28 cellular contexts compared by ENCODE assay signal in genomic region chr3:119098006-119098405, GRCh38. TPM values are rescaled to one million over a fixed set of nuclear protein-coding genes. Genes with fewer than 3 reads are reported as not detected.
"Had no signal": no experiment of that assay in that cellular context is flagged by ENCODE, and none has a peak within 500 bp of the region (broad histone marks: within the 10 kb centered on the region; RNA-seq: fewer than 3 reads in every experiment).

No MANE protein-coding gene starts in this region.

- H3K4me1 ChIP-seq: stomach, suprapubic skin, testis, thyroid gland, tibial artery, tibial nerve, transverse colon, upper lobe of left lung, upper lobe of right lung, uterus, vagina had no signal

- FAIRE-seq: urothelium cell line had no signal

- H3K27ac Mint-ChIP-seq: stimulated activated effector memory CD8-positive, alpha-beta T cell treated with anti-CD3 and anti-CD28 coated beads, Interleukin-12 subunit alpha, Interleukin-12 subunit beta, amount 100 ng/mL, for 72 hours; stimulated activated memory B cell treated with anti-CD40 and anti-IgM and Interleukin-4, amounts not matched to agents 10 μg/mL and 1 μg/mL and 100 μg/mL, for 72 hours; stimulated activated naive B cell treated with anti-CD40 and anti-IgM and Interleukin-4, amounts not matched to agents 10 μg/mL and 1 μg/mL and 100 μg/mL, for 72 hours; stimulated activated naive CD8-positive, alpha-beta T cell treated with anti-CD3 and anti-CD28 coated beads, Interleukin-15, amount 100 ng/mL, for 72 hours; stimulated activated naive CD8-positive, alpha-beta T cell treated with anti-CD3 and anti-CD28 coated beads, Interleukin-15, Interleukin-2, amounts not matched to agents 100 ng/mL and 50 ng/mL, for 24 hours; type B pancreatic cell had no signal

- H3K36me3 Mint-ChIP-seq: stimulated activated effector memory CD8-positive, alpha-beta T cell treated with anti-CD3 and anti-CD28 coated beads, Interleukin-12 subunit alpha, Interleukin-12 subunit beta, amount 100 ng/mL, for 72 hours; stimulated activated memory B cell treated with anti-CD40 and anti-IgM and Interleukin-4, amounts not matched to agents 10 μg/mL and 1 μg/mL and 100 μg/mL, for 72 hours; stimulated activated naive B cell treated with anti-CD40 and anti-IgM and Interleukin-4, amounts not matched to agents 10 μg/mL and 1 μg/mL and 100 μg/mL, for 72 hours; type B pancreatic cell had no signal

- H3K27me3 ChIP-seq: stomach, suprapubic skin, testis, thyroid gland, tibial artery, tibial nerve, transverse colon, upper lobe of left lung, upper lobe of right lung, uterus, vagina had no signal

- H3K4me3 Mint-ChIP-seq: stimulated activated effector memory CD8-positive, alpha-beta T cell treated with anti-CD3 and anti-CD28 coated beads, Interleukin-12 subunit alpha, Interleukin-12 subunit beta, amount 100 ng/mL, for 72 hours; stimulated activated memory B cell treated with anti-CD40 and anti-IgM and Interleukin-4, amounts not matched to agents 10 μg/mL and 1 μg/mL and 100 μg/mL, for 72 hours; stimulated activated naive B cell treated with anti-CD40 and anti-IgM and Interleukin-4, amounts not matched to agents 10 μg/mL and 1 μg/mL and 100 μg/mL, for 72 hours; stimulated activated naive CD8-positive, alpha-beta T cell treated with anti-CD3 and anti-CD28 coated beads, Interleukin-15, amount 100 ng/mL, for 72 hours; stimulated activated naive CD8-positive, alpha-beta T cell treated with anti-CD3 and anti-CD28 coated beads, Interleukin-15, Interleukin-2, amounts not matched to agents 100 ng/mL and 50 ng/mL, for 24 hours; type B pancreatic cell had no signal

- H3K4me1 Mint-ChIP-seq: stimulated activated effector memory CD8-positive, alpha-beta T cell treated with anti-CD3 and anti-CD28 coated beads, Interleukin-12 subunit alpha, Interleukin-12 subunit beta, amount 100 ng/mL, for 72 hours; stimulated activated naive B cell treated with anti-CD40 and anti-IgM and Interleukin-4, amounts not matched to agents 10 μg/mL and 1 μg/mL and 100 μg/mL, for 72 hours; stimulated activated naive CD8-positive, alpha-beta T cell treated with anti-CD3 and anti-CD28 coated beads, Interleukin-15, amount 100 ng/mL, for 72 hours had no signal

- H3K4me3 ChIP-seq: stomach, suprapubic skin, testis, thoracic aorta, thyroid gland, tibial artery, tibial nerve, transverse colon, upper lobe of left lung, upper lobe of right lung, uterus, vagina had no signal

- H3K27ac ChIP-seq: stomach, suprapubic skin, testis, thoracic aorta, thyroid gland, tibial artery, tibial nerve, transverse colon, upper lobe of left lung, upper lobe of right lung, uterus, vagina had no signal

- H3K9me3 Mint-ChIP-seq: stimulated activated effector memory CD8-positive, alpha-beta T cell treated with anti-CD3 and anti-CD28 coated beads, Interleukin-12 subunit alpha, Interleukin-12 subunit beta, amount 100 ng/mL, for 72 hours; stimulated activated memory B cell treated with anti-CD40 and anti-IgM and Interleukin-4, amounts not matched to agents 10 μg/mL and 1 μg/mL and 100 μg/mL, for 72 hours; stimulated activated naive B cell treated with anti-CD40 and anti-IgM and Interleukin-4, amounts not matched to agents 10 μg/mL and 1 μg/mL and 100 μg/mL, for 72 hours; stimulated activated naive CD8-positive, alpha-beta T cell treated with anti-CD3 and anti-CD28 coated beads, Interleukin-15, amount 100 ng/mL, for 72 hours; stimulated activated naive CD8-positive, alpha-beta T cell treated with anti-CD3 and anti-CD28 coated beads, Interleukin-15, Interleukin-2, amounts not matched to agents 100 ng/mL and 50 ng/mL, for 24 hours; type B pancreatic cell had no signal

- H3K27me3 Mint-ChIP-seq: stimulated activated memory B cell treated with anti-CD40 and anti-IgM and Interleukin-4, amounts not matched to agents 10 μg/mL and 1 μg/mL and 100 μg/mL, for 72 hours; stimulated activated naive B cell treated with anti-CD40 and anti-IgM and Interleukin-4, amounts not matched to agents 10 μg/mL and 1 μg/mL and 100 μg/mL, for 72 hours; stimulated activated naive CD8-positive, alpha-beta T cell treated with anti-CD3 and anti-CD28 coated beads, Interleukin-15, amount 100 ng/mL, for 72 hours had no signal

- ATAC-seq: stimulated activated effector memory CD8-positive, alpha-beta T cell treated with anti-CD3 and anti-CD28 coated beads, Interleukin-12 subunit alpha, Interleukin-12 subunit beta, amount 100 ng/mL, for 72 hours; stimulated activated memory B cell treated with anti-CD40 and anti-IgM and Interleukin-4, amounts not matched to agents 10 μg/mL and 1 μg/mL and 100 μg/mL, for 72 hours; stimulated activated naive B cell treated with anti-CD40 and anti-IgM and Interleukin-4, amounts not matched to agents 10 μg/mL and 1 μg/mL and 100 μg/mL, for 72 hours; stimulated activated naive CD8-positive, alpha-beta T cell treated with anti-CD3 and anti-CD28 coated beads, Interleukin-15, amount 100 ng/mL, for 72 hours; stimulated activated naive CD8-positive, alpha-beta T cell treated with anti-CD3 and anti-CD28 coated beads, Interleukin-15, Interleukin-2, amounts not matched to agents 100 U/mL and 50 U/mL, for 24 hours had no signal

- H3K9me3 ChIP-seq: stomach, suprapubic skin, testis, thoracic aorta, thyroid gland, tibial artery, tibial nerve, transverse colon, upper lobe of left lung, upper lobe of right lung, uterus, vagina had no signal

- DNase-seq: stimulated activated CD4-positive, alpha-beta T cell treated with anti-CD3 and anti-CD28 coated beads, Interleukin-4, amount 100 ng/mL, for 1 hour; stimulated activated CD4-positive, alpha-beta T cell treated with anti-CD3 and anti-CD28 coated beads, Interleukin-4, amount 100 ng/mL, for 4 hours; stimulated activated CD8-positive, alpha-beta memory T cell treated with anti-CD3 and anti-CD28 coated beads, Interleukin-4, amount 100 ng/mL, for 48 hours; stimulated activated naive B cell treated with anti-CD40 and anti-IgM and Interleukin-4, amounts not matched to agents 10 μg/mL and 1 μg/mL and 100 μg/mL, for 72 hours; stimulated activated naive CD4-positive, alpha-beta T cell treated with Interleukin-2 at 50 U/mL for 16 hours; stimulated activated naive CD8-positive, alpha-beta T cell treated with anti-CD3 and anti-CD28 coated beads, Interleukin-15, amount 100 ng/mL, for 72 hours; stimulated activated naive CD8-positive, alpha-beta T cell treated with anti-CD3 and anti-CD28 coated beads, Interleukin-15, Interleukin-2, amounts not matched to agents 100 U/mL and 50 U/mL, for 24 hours; stomach; testis; thyroid gland; tibial artery; transverse colon; upper lobe of left lung; upper lobe of right lung; uterus had no signal

- H3K36me3 ChIP-seq: stomach, suprapubic skin, thoracic aorta, thyroid gland, tibial artery, tibial nerve, transverse colon, upper lobe of left lung, upper lobe of right lung, uterus, vagina had no signal

RNA-seq across cellular contexts. Expression of gene TEX55, which starts 48.0 kb away (rescaled TPM):
- total RNA-seq: stomach, suprapubic skin, temporal lobe, thoracic aorta, tibial nerve, transverse colon, upper lobe of left lung, upper lobe of right lung, ureter, urinary bladder, uterus, vagina had no signal
- polyA plus RNA-seq: stomach, thymus, urinary bladder had no signal
